ENCODE assay signal across 12 cellular contexts in the genomic region with DNA sequence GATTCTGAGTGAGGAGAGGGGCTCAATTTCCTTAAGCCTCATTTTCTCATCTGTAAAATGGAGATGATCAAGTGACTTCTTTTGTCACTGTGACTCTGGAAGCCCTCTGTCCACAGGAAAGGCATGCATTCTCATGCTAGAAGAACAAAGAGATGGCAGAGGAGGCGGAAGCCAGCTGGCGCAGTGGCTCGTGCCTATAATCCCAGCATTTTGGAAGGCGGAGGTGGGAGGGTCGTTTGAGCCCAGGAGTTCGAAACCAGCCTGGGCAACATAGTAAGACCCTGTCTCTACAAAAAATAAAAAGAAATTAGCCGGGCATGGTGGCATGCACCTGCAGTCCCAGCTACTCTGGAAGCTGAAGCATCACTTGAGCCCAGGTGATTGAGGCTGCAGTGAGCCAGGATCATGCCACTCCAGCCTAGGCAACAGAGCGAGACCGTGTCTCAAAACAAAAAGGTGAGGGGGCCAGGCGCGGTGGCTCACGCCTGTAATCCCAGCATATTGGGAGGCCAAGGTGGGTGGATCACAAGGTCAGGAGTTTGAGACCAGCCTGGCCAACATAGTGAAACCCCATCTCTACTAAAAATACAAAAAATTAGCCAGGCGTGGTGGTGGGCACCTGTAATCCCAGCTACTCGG. TPM values are rescaled to one million over a fixed set of nuclear protein-coding genes. Genes with fewer than 3 reads are reported as not detected.
DNase-seq lines count a peak whose midpoint lies in the region; ATAC-seq, FAIRE-seq and TF ChIP-seq lines count a peak whose summit lies in the region.
"Not testable (repeated sequence)": the region's sequence is repeated elsewhere in the genome, so short reads cannot be mapped to it uniquely, and the experiment has no call there.
"Had no signal": no experiment of that assay in that cellular context is flagged by ENCODE, and none has a peak within 500 bp of the region (broad histone marks: within the 10 kb centered on the region; RNA-seq: fewer than 3 reads in every experiment).

No MANE protein-coding gene starts in this region.

- H3K4me3 ChIP-seq in Caco-2 (ENCODE audit: low read depth, low read length); duodenal mucosa (ENCODE audit: low read depth in 1 of 2, low read length in 2 of 2); lung; pancreas: not testable (repeated sequence)
- H3K4me3 ChIP-seq in left ventricle myocardium inferior: peak overlapping the region; percentile 39

- H3K36me3 Mint-ChIP-seq in Caco-2 (ENCODE audit: insufficient read depth, unreplicated experiment): peaks cover 95% of the 10 kb centered on the region

- H3K27ac ChIP-seq in angular gyrus (ENCODE audit: low read depth, low read length): peak overlapping the region; percentile 75
- peak overlapping the region; percentile 66 for H3K27ac ChIP-seq in duodenal mucosa (ENCODE audit: low read depth, low read length)
- peak overlapping the region; percentile 97 for H3K27ac ChIP-seq in left ventricle myocardium inferior (replicated peaks)
- H3K27ac ChIP-seq in lung (ENCODE audit: low read depth in 1 of 2, low read length in 1 of 2): peak overlapping the region; percentile 60 to 73
- H3K27ac ChIP-seq in pancreas: peak overlapping the region; percentile 23 to 97 (median 56)

- H3K27ac Mint-ChIP-seq in Caco-2 (ENCODE audit: unreplicated experiment): peak overlapping the region; percentile 92

- not testable (repeated sequence) for H3K9me3 ChIP-seq in Caco-2; duodenal mucosa (ENCODE audit: control insufficient read depth in 1 of 2, low read length in 2 of 2); left ventricle myocardium inferior (replicated peaks); lung (ENCODE audit: control insufficient read depth in 2 of 2, insufficient read depth in 1 of 2, low read length in 1 of 2); pancreas

- POLR2A ChIA-PET in Caco-2 (lab: Charles Lee): not testable (repeated sequence)

- intact Hi-C loops in Caco-2 (cut with micrococcal nuclease; ENCODE audit: unreplicated experiment); left ventricle myocardium inferior (cut with micrococcal nuclease); pancreas (cut with DNase I): not testable (repeated sequence)

- H3K9ac ChIP-seq in duodenal mucosa (ENCODE audit: low read depth in 1 of 2, low read length in 2 of 2): peak overlapping the region; percentile 43 to 61

- peaks cover 46% of the 10 kb centered on the region for H3K4me1 Mint-ChIP-seq in Caco-2 (ENCODE audit: low read depth, unreplicated experiment)

- FAIRE-seq in pancreas (lab: Jason Lieb, UNC): not testable (repeated sequence)

- not testable (repeated sequence) for DNase-seq in Caco-2; left ventricle myocardium inferior; lung (ENCODE audit: low spot score); pancreas
- peak; percentile 38 for DNase-seq in NCI-H2029 (lab: John Stamatoyannopoulos, UW)
- DNase-seq in superior temporal gyrus (ENCODE audit: extremely low spot score): peak; percentile 39

- H3K27me3 Mint-ChIP-seq in Caco-2 (ENCODE audit: insufficient read depth, unreplicated experiment): not testable (repeated sequence)

- BruUV-seq in Caco-2 (replicated peaks; lab: Mats Ljungman, UMichigan): not testable (repeated sequence)

- WGBS in lung, 2 donors: 71 to 82% methylated on average over 14 of the region's 14 CpGs
- WGBS in pancreas, 2 donors: 85 to 88% methylated on average over 14 of the region's 14 CpGs

- ATAC-seq in lung (ENCODE audit: insufficient read depth, low FRiP score); pancreas: not testable (repeated sequence)

- not testable (repeated sequence) for H3K36me3 ChIP-seq in Caco-2 (ENCODE audit: control insufficient read depth, insufficient read depth, low read length); duodenal mucosa (ENCODE audit: control insufficient read depth in 1 of 2, insufficient read depth in 2 of 2, low read length in 2 of 2); pancreas
- H3K36me3 ChIP-seq in left ventricle myocardium inferior (peaks cover 21% of the 10 kb centered on the region), lung (ENCODE audit: control insufficient read depth in 2 of 2, insufficient read depth in 2 of 2, low read length in 2 of 2) (peaks cover 2 to 13% of the 10 kb centered on the region in 2 donors)

- not testable (repeated sequence) for TF ChIP-seq CTCF in Caco-2 (IDR thresholded peaks at IDR 0.05; ENCODE audit: insufficient read depth in 1 of 2, low read depth in 1 of 2, low read length in 1 of 2, severe bottlenecking in 1 of 2, unreplicated experiment in 1 of 2); left ventricle myocardium inferior (IDR thresholded peaks at IDR 0.05; ENCODE audit: borderline replicate concordance); lung (IDR thresholded peaks at IDR 0.05; ENCODE audit: control extremely low read depth, extremely low read depth); pancreas (IDR thresholded peaks at IDR 0.05)

- H3K4me3 Mint-ChIP-seq in Caco-2 (ENCODE audit: unreplicated experiment): not testable (repeated sequence)

- CTCF ChIA-PET in Caco-2 (lab: Charles Lee): interaction anchor here (0.9 to 1.0 kb wide), 3 partner anchors 10 to 35 kb away, joined by 4 to 5 read pairs (median 4); partner anchors contain the start of genes JUP and P3H4

- H3K27me3 ChIP-seq in Caco-2 (replicated peaks; ENCODE audit: control insufficient read depth, insufficient read depth, low read length); duodenal mucosa (ENCODE audit: control insufficient read depth in 1 of 2, insufficient read depth in 2 of 2, low read length in 2 of 2); left ventricle myocardium inferior (ENCODE audit: low read depth); lung (ENCODE audit: control insufficient read depth, insufficient read depth); pancreas: not testable (repeated sequence)

- not testable (repeated sequence) for H3K9me3 Mint-ChIP-seq in Caco-2 (ENCODE audit: unreplicated experiment)

- peaks cover 74% of the 10 kb centered on the region for H3K4me1 ChIP-seq in Caco-2
- peaks cover 58 to 70% of the 10 kb centered on the region in 2 donors for H3K4me1 ChIP-seq in duodenal mucosa (ENCODE audit: control insufficient read depth in 1 of 2, insufficient read depth in 2 of 2, low read length in 2 of 2)
- peaks cover 97% of the 10 kb centered on the region for H3K4me1 ChIP-seq in left ventricle myocardium inferior
- peaks cover 10 to 45% of the 10 kb centered on the region in 2 donors for H3K4me1 ChIP-seq in lung (ENCODE audit: control insufficient read depth in 2 of 2, insufficient read depth in 2 of 2, low read length in 2 of 2)
- peaks cover 37 to 72% (median 52%) of the 10 kb centered on the region in 3 donors for H3K4me1 ChIP-seq in pancreas

RNA-seq across cellular contexts. Expression of gene JUP, which starts 10.1 kb away (rescaled TPM):
- total RNA-seq in Caco-2 (2022) (392 and 419 TPM in 2 replicates), left ventricle myocardium inferior (160 TPM), lung (100 to 1,000 TPM; 118 to 150 TPM), pancreas (10 to 100 TPM; 31.1 to 93.5 (median 42.0) TPM)
- polyA plus RNA-seq in lung (10 to 100 TPM; 60.9 to 83.6 TPM), pancreas (10 to 100 TPM; 46.8 to 50.4 TPM)

RNA-seq across cellular contexts. Expression of gene P3H4, which starts 35.4 kb away (rescaled TPM):
- total RNA-seq in Caco-2 (2022): 34.1 and 39.2 TPM in 2 replicates
- total RNA-seq in left ventricle myocardium inferior: 6.0 TPM
- 10 to 100 TPM; 12.3 to 13.2 TPM for total RNA-seq in lung
- polyA plus RNA-seq in lung: 1 to 10 TPM; 6.8 to 9.6 TPM
- 10 to 100 TPM in 3 of 6 donors, 1 to 10 TPM in 3; 8.4 to 15.7 (median 10.1) TPM for total RNA-seq in pancreas
- 10 to 100 TPM; 13.0 to 16.6 TPM for polyA plus RNA-seq in pancreas

RNA-seq across cellular contexts. Expression of gene FKBP10, which starts 36.4 kb away (rescaled TPM):
- total RNA-seq in Caco-2 (2022) (112 and 132 TPM in 2 replicates), left ventricle myocardium inferior (10.4 TPM), lung (10 to 100 TPM; 53.2 to 64.4 TPM), pancreas (10 to 100 TPM in 4 of 6 donors, 1 to 10 TPM in 2; 4.5 to 35.3 (median 11.7) TPM)
- polyA plus RNA-seq in lung (10 to 100 TPM; 32.6 to 43.3 TPM), pancreas (10 to 100 TPM in 1 of 2 donors, 1 to 10 TPM in 1; 9.1 to 17.3 TPM)
- polyA plus RNA-seq: CD14-positive monocyte; naive thymus-derived CD4-positive, alpha-beta T cell had no signal

RNA-seq across cellular contexts. Expression of gene HAP1, which starts 41.9 kb away (rescaled TPM):
- total RNA-seq in Caco-2 (2022) (3.2 and 3.3 TPM in 2 replicates), left ventricle myocardium inferior (0.14 TPM), lung (under 1 TPM; 0.21 to 0.26 TPM), pancreas (1 to 10 TPM in 3 of 6 donors, under 1 TPM in 3; 0.13 to 1.6 (median 0.84) TPM)
- polyA plus RNA-seq in lung (under 1 TPM; 0.07 to 0.57 TPM), pancreas (1 to 10 TPM; 2.6 to 4.2 TPM)
- total RNA-seq: activated naive CD4-positive, alpha-beta T cell treated with anti-CD3 and anti-CD28 coated beads, Interleukin-2, amount 50 U/mL, for 72 hours; SJSA1 had no signal
- polyA plus RNA-seq: CD14-positive monocyte; naive thymus-derived CD4-positive, alpha-beta T cell had no signal

RNA-seq across cellular contexts. Expression of gene NT5C3B, which starts 59.7 kb away (rescaled TPM):
- 85.4 and 94.5 TPM in 2 replicates for total RNA-seq in Caco-2 (2022)
- 18.3 TPM for total RNA-seq in left ventricle myocardium inferior
- 10 to 100 TPM; 36.5 to 39.4 TPM for total RNA-seq in lung
- polyA plus RNA-seq in lung: 10 to 100 TPM; 34.9 to 68.5 TPM
- 10 to 100 TPM; 24.2 to 35.6 (median 27.0) TPM for total RNA-seq in pancreas
- polyA plus RNA-seq in pancreas: 100 to 1,000 TPM in 1 of 2 donors, 10 to 100 TPM in 1; 89.7 to 102 TPM
